21 cellular contexts compared by ENCODE assay signal in genomic region chr1:8012955-8013354, GRCh38.
"Had no signal": no experiment of that assay in that cellular context is flagged by ENCODE, and none has a peak within 500 bp of the region (broad histone marks: within the 10 kb centered on the region; RNA-seq: fewer than 3 reads in every experiment).

No MANE protein-coding gene starts in this region.

- H3K36me3 ChIP-seq: uterus had no signal

- H3K9me3 ChIP-seq: ascending aorta, thyroid gland, uterus had no signal

- ATAC-seq: activated CD4-positive, CD25-positive, alpha-beta regulatory T cell treated with anti-CD3 and anti-CD28 coated beads, Interleukin-2, amount 50 U/mL, for 24 hours; activated T-cell treated with anti-CD3 and anti-CD28 coated beads, Interleukin-2, amount 50 U/mL, for 4 hours; foreskin keratinocyte; sciatic nerve; stimulated activated effector memory CD8-positive, alpha-beta T cell treated with anti-CD3 and anti-CD28 coated beads, Interleukin-12 subunit alpha, Interleukin-12 subunit beta, amount 100 ng/mL, for 72 hours had no signal

- H3K27me3 ChIP-seq: ascending aorta, foreskin keratinocyte, thyroid gland, uterus had no signal

- H3K9me3 Mint-ChIP-seq: activated CD4-positive, alpha-beta T cell treated with anti-CD3 and anti-CD28 coated beads, Interleukin-2, amount 10 ng/mL, durations not matched to agents 7 days and 5 days; activated T-cell treated with anti-CD3 and anti-CD28 coated beads, Interleukin-2, amount 50 U/mL, for 4 hours; central memory CD8-positive, alpha-beta T cell; stimulated activated effector memory CD8-positive, alpha-beta T cell treated with anti-CD3 and anti-CD28 coated beads, Interleukin-12 subunit alpha, Interleukin-12 subunit beta, amount 100 ng/mL, for 72 hours; T-helper 1 cell treated with Interleukin-12 subunit alpha and Interleukin-12 subunit beta and Interleukin-4 antibody, amounts not matched to agents 30 μg/mL and 1 μg/mL, for 36 hours had no signal

- H3K4me3 ChIP-seq: ascending aorta, thyroid gland, uterus had no signal

- H3K27ac ChIP-seq: ascending aorta, foreskin keratinocyte, thyroid gland, uterus had no signal

- DNase-seq: activated CD4-positive, alpha-beta T cell treated with anti-CD3 and anti-CD28 coated beads, Interleukin-2, amount 10 ng/mL, durations not matched to agents 7 days and 5 days; activated CD8-positive, alpha-beta memory T cell treated with anti-CD3 and anti-CD28 coated beads, Interleukin-2, amount 50 U/mL, for 4 hours; activated effector memory CD4-positive, alpha-beta T cell treated with Interleukin-2 at 50 U/mL for 16 hours; activated naive CD4-positive, alpha-beta T cell treated with anti-CD3 and anti-CD28 coated beads, Interleukin-2, amount 50 U/mL, for 16 hours; activated T-cell treated with anti-CD3 and anti-CD28 coated beads, Interleukin-2, amount 50 U/mL, for 4 hours; cortex of kidney; effector memory CD4-positive, alpha-beta T cell; glutamatergic neuron; hypothalamus; islet precursor cell; occipital lobe; stimulated activated CD4-positive, alpha-beta T cell treated with anti-CD3 and anti-CD28 coated beads, Interleukin-4, amount 100 ng/mL, for 24 hours; thyroid gland; uterus had no signal

- H3K4me1 Mint-ChIP-seq: activated CD4-positive, alpha-beta T cell treated with anti-CD3 and anti-CD28 coated beads, Interleukin-2, amount 10 ng/mL, durations not matched to agents 7 days and 5 days; stimulated activated effector memory CD8-positive, alpha-beta T cell treated with anti-CD3 and anti-CD28 coated beads, Interleukin-12 subunit alpha, Interleukin-12 subunit beta, amount 100 ng/mL, for 72 hours had no signal

- H3K4me3 Mint-ChIP-seq: activated CD4-positive, alpha-beta T cell treated with anti-CD3 and anti-CD28 coated beads, Interleukin-2, amount 10 ng/mL, durations not matched to agents 7 days and 5 days; activated T-cell treated with anti-CD3 and anti-CD28 coated beads, Interleukin-2, amount 50 U/mL, for 4 hours; central memory CD8-positive, alpha-beta T cell; stimulated activated effector memory CD8-positive, alpha-beta T cell treated with anti-CD3 and anti-CD28 coated beads, Interleukin-12 subunit alpha, Interleukin-12 subunit beta, amount 100 ng/mL, for 72 hours; T-helper 1 cell treated with Interleukin-12 subunit alpha and Interleukin-12 subunit beta and Interleukin-4 antibody, amounts not matched to agents 30 μg/mL and 1 μg/mL, for 36 hours had no signal

- H3K27ac Mint-ChIP-seq: activated CD4-positive, alpha-beta T cell treated with anti-CD3 and anti-CD28 coated beads, Interleukin-2, amount 10 ng/mL, durations not matched to agents 7 days and 5 days; stimulated activated effector memory CD8-positive, alpha-beta T cell treated with anti-CD3 and anti-CD28 coated beads, Interleukin-12 subunit alpha, Interleukin-12 subunit beta, amount 100 ng/mL, for 72 hours; T-helper 1 cell treated with Interleukin-12 subunit alpha and Interleukin-12 subunit beta and Interleukin-4 antibody, amounts not matched to agents 30 μg/mL and 1 μg/mL, for 36 hours had no signal
